ENCODE assay signal across 6 cellular contexts in the genomic region with DNA sequence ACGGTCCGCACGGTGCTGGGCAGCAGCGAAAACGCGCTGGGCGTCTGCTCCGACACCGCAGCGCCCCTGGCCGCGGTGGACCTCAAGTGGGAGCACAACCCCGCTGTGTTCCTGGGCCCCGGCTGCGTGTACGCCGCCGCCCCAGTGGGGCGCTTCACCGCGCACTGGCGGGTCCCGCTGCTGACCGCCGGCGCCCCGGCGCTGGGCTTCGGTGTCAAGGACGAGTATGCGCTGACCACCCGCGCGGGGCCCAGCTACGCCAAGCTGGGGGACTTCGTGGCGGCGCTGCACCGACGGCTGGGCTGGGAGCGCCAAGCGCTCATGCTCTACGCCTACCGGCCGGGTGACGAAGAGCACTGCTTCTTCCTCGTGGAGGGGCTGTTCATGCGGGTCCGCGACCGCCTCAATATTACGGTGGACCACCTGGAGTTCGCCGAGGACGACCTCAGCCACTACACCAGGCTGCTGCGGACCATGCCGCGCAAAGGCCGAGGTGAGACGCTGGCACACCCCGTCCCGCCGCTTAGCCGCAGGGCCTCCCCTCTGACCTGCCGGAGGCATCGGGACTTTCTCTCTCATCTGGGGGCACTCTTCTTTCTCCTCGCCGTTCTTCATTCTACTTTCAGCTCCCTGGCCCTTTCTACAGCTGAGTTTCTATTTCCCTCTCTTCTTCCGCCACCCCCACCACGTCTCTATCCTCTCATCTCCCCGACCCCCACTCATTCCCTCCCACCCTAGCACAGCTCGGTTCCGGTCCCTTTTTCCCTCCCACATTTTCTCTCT. TPM values are rescaled to one million over a fixed set of nuclear protein-coding genes. Genes with fewer than 3 reads are reported as not detected.
DNase-seq lines count a peak whose midpoint lies in the region; ATAC-seq and TF ChIP-seq lines count a peak whose summit lies in the region.

No MANE protein-coding gene starts in this region.

- no peak overlapping the region for H3K9ac ChIP-seq in SK-N-SH

- POLR2A ChIA-PET in AG04449 (lab: Yijun Ruan, JAX) (no interaction called here), SK-N-SH (lab: Yijun Ruan, JAX) (interaction anchor here (0.6 kb wide), 1 partner anchor 82 kb away, joined by 3 read pairs; no protein-coding TSS in a partner anchor)

- TF ChIP-seq RAD21 in SK-N-SH (IDR thresholded peaks at IDR 0.05; ENCODE audit: low read length): no peak

- H3K36me3 Mint-ChIP-seq in stimulated activated naive B cell treated with anti-CD40 and anti-IgM and Interleukin-4, amounts not matched to agents 10 μg/mL and 1 μg/mL and 100 μg/mL, for 72 hours: peaks cover 0 to 6% of the 10 kb centered on the region in 2 donors

- no peak for TF ChIP-seq EP300 in SK-N-SH (IDR thresholded peaks at IDR 0.05; ENCODE audit: borderline replicate concordance in 1 of 2, low read depth in 1 of 2, low read length in 1 of 2)

- DNase-seq in AG04449 (ENCODE audit: low read depth, low spot score): no peak
- peak; percentile 75 for DNase-seq in SK-N-SH
- DNase-seq in fibroblast of the aortic adventitia (ENCODE audit: low read depth): no peak
- no peak for DNase-seq in stimulated activated naive B cell treated with anti-CD40 and anti-IgM and Interleukin-4, amounts not matched to agents 10 μg/mL and 1 μg/mL and 100 μg/mL, for 72 hours
- no peak for DNase-seq in H4 (ENCODE audit: low spot score)

- peak overlapping the region; percentile 73 to 85 for H3K4me3 Mint-ChIP-seq in stimulated activated naive B cell treated with anti-CD40 and anti-IgM and Interleukin-4, amounts not matched to agents 10 μg/mL and 1 μg/mL and 100 μg/mL, for 72 hours

- H3K27ac ChIP-seq in SK-N-SH (ENCODE audit: low read depth in 2 of 2, low read length in 1 of 2): no peak overlapping the region

- H3K36me3 ChIP-seq in SK-N-SH (replicated peaks in 1 of 2; ENCODE audit: control insufficient read depth in 1 of 2, insufficient read depth in 2 of 2, low read length in 1 of 2): no peaks in the 10 kb centered on the region

- H4K20me1 ChIP-seq in SK-N-SH (ENCODE audit: insufficient read depth): no peaks in the 10 kb centered on the region

- peaks cover 30% of the 10 kb centered on the region for H3K27me3 ChIP-seq in SK-N-SH (ENCODE audit: insufficient read depth)

- peaks cover 40 to 48% of the 10 kb centered on the region in 2 donors for H3K27me3 Mint-ChIP-seq in stimulated activated naive B cell treated with anti-CD40 and anti-IgM and Interleukin-4, amounts not matched to agents 10 μg/mL and 1 μg/mL and 100 μg/mL, for 72 hours

- TF ChIP-seq CTCF in AG04449 (IDR thresholded peaks at IDR 0.05; ENCODE audit: insufficient read depth, low read length, missing control alignments): peak; percentile 13
- no peak for TF ChIP-seq CTCF in SK-N-SH (IDR thresholded peaks at IDR 0.05)
- TF ChIP-seq CTCF in fibroblast of the aortic adventitia (IDR thresholded peaks at IDR 0.05; ENCODE audit: insufficient read depth, low read length): peak; percentile 10

- peaks cover 0 to 15% of the 10 kb centered on the region in 2 experiments; a peak in 1 of 4 replicates for H3K4me1 ChIP-seq in SK-N-SH (ENCODE audit: control insufficient read depth in 1 of 2, insufficient read depth in 2 of 2, low read depth in 1 of 2, low read length in 1 of 2)

- H3K9me3 ChIP-seq in SK-N-SH: no peaks in the 10 kb centered on the region

- peak; percentile 50 to 63 for ATAC-seq in stimulated activated naive B cell treated with anti-CD40 and anti-IgM and Interleukin-4, amounts not matched to agents 10 μg/mL and 1 μg/mL and 100 μg/mL, for 72 hours (replicated peaks)
- no peak for ATAC-seq in GM18517 (IDR thresholded peaks at IDR 0.05; ENCODE audit: unreplicated experiment)

- CTCF ChIA-PET in AG04449 (lab: Yijun Ruan, JAX) (interaction anchor here (0.8 to 8.9 kb wide), 12 partner anchors 15 to 312 kb away, joined by 3 to 118 read pairs (median 4); partner anchors contain the start of genes JTB, RAB13 and RPS27), SK-N-SH (lab: Yijun Ruan, JAX) (interaction anchor here (0.7 to 6.2 kb wide), 17 partner anchors 8 to 150 kb away, joined by 3 to 156 read pairs (median 13); partner anchors contain the start of gene SLC27A3)

- no peak overlapping the region for H2AFZ ChIP-seq in SK-N-SH (ENCODE audit: low read depth)

- H3K9me3 Mint-ChIP-seq in stimulated activated naive B cell treated with anti-CD40 and anti-IgM and Interleukin-4, amounts not matched to agents 10 μg/mL and 1 μg/mL and 100 μg/mL, for 72 hours: no peaks in the 10 kb centered on the region

- H3K4me3 ChIP-seq in AG04449 (ENCODE audit: low read depth, low read length) (peak overlapping the region; percentile 34), SK-N-SH (ENCODE audit: low read depth in 2 of 2, low read length in 1 of 2) (peak overlapping the region; percentile 34 to 44), fibroblast of the aortic adventitia (ENCODE audit: low read depth, low read length) (peak overlapping the region; percentile 50)

- WGBS in SK-N-SH (ENCODE audit: low lambda C conversion rate): 28% methylated on average over 34 of the region's 73 CpGs

- H3K27ac Mint-ChIP-seq in stimulated activated naive B cell treated with anti-CD40 and anti-IgM and Interleukin-4, amounts not matched to agents 10 μg/mL and 1 μg/mL and 100 μg/mL, for 72 hours: peak overlapping the region; percentile 1

- H3K4me1 Mint-ChIP-seq in stimulated activated naive B cell treated with anti-CD40 and anti-IgM and Interleukin-4, amounts not matched to agents 10 μg/mL and 1 μg/mL and 100 μg/mL, for 72 hours: peaks cover 21 to 28% of the 10 kb centered on the region in 2 donors

- H3K9me2 ChIP-seq in SK-N-SH: no peaks in the 10 kb centered on the region

- peak overlapping the region; percentile 74 for H3K4me2 ChIP-seq in SK-N-SH

- peaks cover 3% of the 10 kb centered on the region for H3F3A ChIP-seq in SK-N-SH (replicated peaks; ENCODE audit: insufficient read depth)

- H3K79me2 ChIP-seq in SK-N-SH (ENCODE audit: insufficient read depth): no peaks in the 10 kb centered on the region

TF ChIP-seq in SK-N-SH, 30 proteins besides CTCF, POLR2A, EP300 and RAD21 (continues in another document):
- TF ChIP-seq JUND (IDR thresholded peaks at IDR 0.05): no peak
- no peak for TF ChIP-seq FOSL2 (IDR thresholded peaks at IDR 0.05; ENCODE audit: borderline replicate concordance, low read depth)
- TF ChIP-seq NFIC (IDR thresholded peaks at IDR 0.05; ENCODE audit: borderline replicate concordance): no peak
- no peak for TF ChIP-seq TEAD4 (IDR thresholded peaks at IDR 0.05; ENCODE audit: borderline replicate concordance, insufficient read depth)
- no peak for TF ChIP-seq MXI1 (IDR thresholded peaks at IDR 0.05; ENCODE audit: low read depth, low read length)
- TF ChIP-seq, protein P1, sequence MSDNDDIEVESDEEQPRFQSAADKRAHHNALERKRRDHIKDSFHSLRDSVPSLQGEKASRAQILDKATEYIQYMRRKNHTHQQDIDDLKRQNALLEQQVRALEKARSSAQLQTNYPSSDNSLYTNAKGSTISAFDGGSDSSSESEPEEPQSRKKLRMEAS (IDR thresholded peaks at IDR 0.05; ENCODE audit: low read depth): no peak
- no peak for TF ChIP-seq POLR2AphosphoS5 (IDR thresholded peaks at IDR 0.05; ENCODE audit: low read depth, low read length)
- TF ChIP-seq, protein P2, sequence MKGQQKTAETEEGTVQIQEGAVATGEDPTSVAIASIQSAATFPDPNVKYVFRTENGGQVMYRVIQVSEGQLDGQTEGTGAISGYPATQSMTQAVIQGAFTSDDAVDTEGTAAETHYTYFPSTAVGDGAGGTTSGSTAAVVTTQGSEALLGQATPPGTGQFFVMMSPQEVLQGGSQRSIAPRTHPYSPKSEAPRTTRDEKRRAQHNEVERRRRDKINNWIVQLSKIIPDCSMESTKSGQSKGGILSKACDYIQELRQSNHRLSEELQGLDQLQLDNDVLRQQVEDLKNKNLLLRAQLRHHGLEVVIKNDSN (IDR thresholded peaks at IDR 0.05; ENCODE audit: borderline replicate concordance, low read depth): no peak

RNA-seq across cellular contexts. Expression of gene NPR1, which starts 1.0 kb away (rescaled TPM):
- polyA plus RNA-seq in SK-N-SH (2012; rRNA removed): 0.05 and 0.12 TPM in 2 replicates
- polyA plus RNA-seq in SK-N-SH (2012; cell fraction: cytosol; rRNA removed): 0.01 and 0.08 TPM in 2 replicates
- polyA plus RNA-seq in SK-N-SH (2012; cell fraction: nucleus; rRNA removed): 0.26 and 0.60 TPM in 2 replicates
- 1.5 and 24.0 TPM in 2 replicates for total RNA-seq in fibroblast of the aortic adventitia (ENCODE audit: low replicate concordance)
- not detected in 2 replicates for total RNA-seq in H4 (2014; rRNA removed; shearing (Covaris generic))

RNA-seq across cellular contexts. Expression of gene ILF2, which starts 8.7 kb away (rescaled TPM):
- 189 and 236 TPM in 2 replicates for polyA plus RNA-seq in SK-N-SH (2012; rRNA removed)
- 221 and 224 TPM in 2 replicates for polyA plus RNA-seq in SK-N-SH (2012; cell fraction: cytosol; rRNA removed)
- 123 and 180 TPM in 2 replicates for polyA plus RNA-seq in SK-N-SH (2012; cell fraction: nucleus; rRNA removed)
- 154 and 189 TPM in 2 replicates for total RNA-seq in fibroblast of the aortic adventitia (ENCODE audit: low replicate concordance)
- 345 and 420 TPM in 2 replicates for total RNA-seq in H4 (2014; rRNA removed; shearing (Covaris generic))

RNA-seq across cellular contexts. Expression of gene SNAPIN, which starts 21.0 kb away (rescaled TPM):
- 57.6 and 61.7 TPM in 2 replicates for polyA plus RNA-seq in SK-N-SH (2012; rRNA removed)
- 56.7 and 57.6 TPM in 2 replicates for polyA plus RNA-seq in SK-N-SH (2012; cell fraction: cytosol; rRNA removed)
- polyA plus RNA-seq in SK-N-SH (2012; cell fraction: nucleus; rRNA removed): 41.7 and 45.5 TPM in 2 replicates
- total RNA-seq in fibroblast of the aortic adventitia (ENCODE audit: low replicate concordance): 16.7 and 68.8 TPM in 2 replicates
- total RNA-seq in H4 (2014; rRNA removed; shearing (Covaris generic)): 82.5 and 98.7 TPM in 2 replicates

RNA-seq across cellular contexts. Expression of gene CHTOP, which starts 45.7 kb away (rescaled TPM):
- polyA plus RNA-seq in SK-N-SH (2012; rRNA removed): 76.7 and 84.9 TPM in 2 replicates
- 63.8 and 71.2 TPM in 2 replicates for polyA plus RNA-seq in SK-N-SH (2012; cell fraction: cytosol; rRNA removed)
- polyA plus RNA-seq in SK-N-SH (2012; cell fraction: nucleus; rRNA removed): 96.8 and 111 TPM in 2 replicates
- total RNA-seq in fibroblast of the aortic adventitia (ENCODE audit: low replicate concordance): 26.8 and 44.6 TPM in 2 replicates
- total RNA-seq in H4 (2014; rRNA removed; shearing (Covaris generic)): 39.3 and 42.6 TPM in 2 replicates

RNA-seq across cellular contexts. Expression of gene INTS3, which starts 48.3 kb away (rescaled TPM):
- 64.3 and 80.9 TPM in 2 replicates for polyA plus RNA-seq in SK-N-SH (2012; rRNA removed)
- 26.1 and 30.5 TPM in 2 replicates for polyA plus RNA-seq in SK-N-SH (2012; cell fraction: cytosol; rRNA removed)
- 414 and 457 TPM in 2 replicates for polyA plus RNA-seq in SK-N-SH (2012; cell fraction: nucleus; rRNA removed)
- total RNA-seq in fibroblast of the aortic adventitia (ENCODE audit: low replicate concordance): 49.0 and 55.8 TPM in 2 replicates
- total RNA-seq in H4 (2014; rRNA removed; shearing (Covaris generic)): 16.7 and 18.6 TPM in 2 replicates
